1 cellular context compared by ENCODE assay signal in the genomic region with DNA sequence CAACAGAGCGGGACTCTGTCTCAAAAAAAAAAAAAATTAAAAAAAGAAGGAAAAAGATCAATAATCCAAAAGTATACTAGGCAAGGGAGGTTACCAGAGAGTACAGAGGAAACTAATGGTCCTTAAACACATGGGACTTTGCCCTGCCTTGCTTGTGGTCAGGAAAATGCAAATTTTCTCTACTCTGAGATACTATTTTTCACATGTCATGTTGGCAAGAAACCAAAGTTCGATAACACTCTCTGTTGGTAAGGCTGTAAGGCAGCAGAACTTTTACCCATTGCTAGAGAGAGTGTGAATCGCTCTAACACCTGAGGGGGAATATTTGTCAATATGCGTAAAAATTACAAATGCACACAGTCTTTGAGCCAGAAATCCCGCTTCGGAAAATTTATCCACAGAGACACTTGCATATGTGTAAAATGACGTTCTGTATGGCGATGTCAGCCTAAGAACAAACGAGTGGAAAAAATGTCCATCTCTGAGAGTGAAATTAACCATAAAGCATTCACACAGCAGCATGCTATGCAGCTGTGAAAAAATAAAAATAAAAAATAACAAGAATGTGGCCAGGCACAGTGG.
TF ChIP-seq lines count a peak whose summit lies in the region.

No MANE protein-coding gene starts in this region.

TF ChIP-seq in GM12878, 131 proteins besides CTCF, POLR2A, EP300 and RAD21 (continues in another document):
- TF ChIP-seq FOXM1 (IDR thresholded peaks at IDR 0.05; ENCODE audit: low read depth, low read length), result peak; percentile 21; the same call in 1 of the 2 replicates
- TF ChIP-seq, protein P1, sequence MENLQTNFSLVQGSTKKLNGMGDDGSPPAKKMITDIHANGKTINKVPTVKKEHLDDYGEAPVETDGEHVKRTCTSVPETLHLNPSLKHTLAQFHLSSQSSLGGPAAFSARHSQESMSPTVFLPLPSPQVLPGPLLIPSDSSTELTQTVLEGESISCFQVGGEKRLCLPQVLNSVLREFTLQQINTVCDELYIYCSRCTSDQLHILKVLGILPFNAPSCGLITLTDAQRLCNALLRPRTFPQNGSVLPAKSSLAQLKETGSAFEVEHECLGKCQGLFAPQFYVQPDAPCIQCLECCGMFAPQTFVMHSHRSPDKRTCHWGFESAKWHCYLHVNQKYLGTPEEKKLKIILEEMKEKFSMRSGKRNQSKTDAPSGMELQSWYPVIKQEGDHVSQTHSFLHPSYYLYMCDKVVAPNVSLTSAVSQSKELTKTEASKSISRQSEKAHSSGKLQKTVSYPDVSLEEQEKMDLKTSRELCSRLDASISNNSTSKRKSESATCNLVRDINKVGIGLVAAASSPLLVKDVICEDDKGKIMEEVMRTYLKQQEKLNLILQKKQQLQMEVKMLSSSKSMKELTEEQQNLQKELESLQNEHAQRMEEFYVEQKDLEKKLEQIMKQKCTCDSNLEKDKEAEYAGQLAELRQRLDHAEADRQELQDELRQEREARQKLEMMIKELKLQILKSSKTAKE (IDR thresholded peaks at IDR 0.05; ENCODE audit: low read depth, poor library complexity, severe bottlenecking), result peak; percentile 88
- no peak for TF ChIP-seq CBX3 (IDR thresholded peaks at IDR 0.05; ENCODE audit: borderline replicate concordance, low read depth)
- TF ChIP-seq SIN3A (IDR thresholded peaks at IDR 0.05; ENCODE audit: low read depth, low read length), result no peak
- TF ChIP-seq PAX8 (IDR thresholded peaks at IDR 0.05), result no peak
- TF ChIP-seq KDM1A (IDR thresholded peaks at IDR 0.05; ENCODE audit: borderline replicate concordance), result no peak
- no peak for TF ChIP-seq ZNF622 (IDR thresholded peaks at IDR 0.05)
- no peak for TF ChIP-seq JUNB (IDR thresholded peaks at IDR 0.05)
- TF ChIP-seq, protein P2, sequence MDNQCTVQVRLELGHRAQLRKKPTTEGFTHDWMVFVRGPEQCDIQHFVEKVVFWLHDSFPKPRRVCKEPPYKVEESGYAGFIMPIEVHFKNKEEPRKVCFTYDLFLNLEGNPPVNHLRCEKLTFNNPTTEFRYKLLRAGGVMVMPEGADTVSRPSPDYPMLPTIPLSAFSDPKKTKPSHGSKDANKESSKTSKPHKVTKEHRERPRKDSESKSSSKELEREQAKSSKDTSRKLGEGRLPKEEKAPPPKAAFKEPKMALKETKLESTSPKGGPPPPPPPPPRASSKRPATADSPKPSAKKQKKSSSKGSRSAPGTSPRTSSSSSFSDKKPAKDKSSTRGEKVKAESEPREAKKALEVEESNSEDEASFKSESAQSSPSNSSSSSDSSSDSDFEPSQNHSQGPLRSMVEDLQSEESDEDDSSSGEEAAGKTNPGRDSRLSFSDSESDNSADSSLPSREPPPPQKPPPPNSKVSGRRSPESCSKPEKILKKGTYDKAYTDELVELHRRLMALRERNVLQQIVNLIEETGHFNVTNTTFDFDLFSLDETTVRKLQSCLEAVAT (IDR thresholded peaks at IDR 0.05), result peak; percentile 98
- peak; percentile 77 for TF ChIP-seq MTA2 (IDR thresholded peaks at IDR 0.05; ENCODE audit: low read depth)
- no peak for TF ChIP-seq WRNIP1 (IDR thresholded peaks at IDR 0.05; ENCODE audit: borderline replicate concordance, low read depth, low read length)
- TF ChIP-seq, protein P3, sequence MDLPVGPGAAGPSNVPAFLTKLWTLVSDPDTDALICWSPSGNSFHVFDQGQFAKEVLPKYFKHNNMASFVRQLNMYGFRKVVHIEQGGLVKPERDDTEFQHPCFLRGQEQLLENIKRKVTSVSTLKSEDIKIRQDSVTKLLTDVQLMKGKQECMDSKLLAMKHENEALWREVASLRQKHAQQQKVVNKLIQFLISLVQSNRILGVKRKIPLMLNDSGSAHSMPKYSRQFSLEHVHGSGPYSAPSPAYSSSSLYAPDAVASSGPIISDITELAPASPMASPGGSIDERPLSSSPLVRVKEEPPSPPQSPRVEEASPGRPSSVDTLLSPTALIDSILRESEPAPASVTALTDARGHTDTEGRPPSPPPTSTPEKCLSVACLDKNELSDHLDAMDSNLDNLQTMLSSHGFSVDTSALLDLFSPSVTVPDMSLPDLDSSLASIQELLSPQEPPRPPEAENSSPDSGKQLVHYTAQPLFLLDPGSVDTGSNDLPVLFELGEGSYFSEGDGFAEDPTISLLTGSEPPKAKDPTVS (IDR thresholded peaks at IDR 0.05; ENCODE audit: low read depth, low read length), result no peak
- no peak for TF ChIP-seq ETV6 (conservative IDR thresholded peaks at IDR 0.05 in 1 of 2, IDR thresholded peaks at IDR 0.05 in 1 of 2; ENCODE audit: borderline replicate concordance in 1 of 2, low read depth in 1 of 2)
- no peak for TF ChIP-seq BRCA1 (IDR thresholded peaks at IDR 0.05; ENCODE audit: low read depth, low read length)
- TF ChIP-seq ZBED1 (IDR thresholded peaks at IDR 0.05; ENCODE audit: borderline replicate concordance), result no peak
- TF ChIP-seq CHD1 (IDR thresholded peaks at IDR 0.05; ENCODE audit: low read depth, low read length), result no peak
- TF ChIP-seq, protein P4, sequence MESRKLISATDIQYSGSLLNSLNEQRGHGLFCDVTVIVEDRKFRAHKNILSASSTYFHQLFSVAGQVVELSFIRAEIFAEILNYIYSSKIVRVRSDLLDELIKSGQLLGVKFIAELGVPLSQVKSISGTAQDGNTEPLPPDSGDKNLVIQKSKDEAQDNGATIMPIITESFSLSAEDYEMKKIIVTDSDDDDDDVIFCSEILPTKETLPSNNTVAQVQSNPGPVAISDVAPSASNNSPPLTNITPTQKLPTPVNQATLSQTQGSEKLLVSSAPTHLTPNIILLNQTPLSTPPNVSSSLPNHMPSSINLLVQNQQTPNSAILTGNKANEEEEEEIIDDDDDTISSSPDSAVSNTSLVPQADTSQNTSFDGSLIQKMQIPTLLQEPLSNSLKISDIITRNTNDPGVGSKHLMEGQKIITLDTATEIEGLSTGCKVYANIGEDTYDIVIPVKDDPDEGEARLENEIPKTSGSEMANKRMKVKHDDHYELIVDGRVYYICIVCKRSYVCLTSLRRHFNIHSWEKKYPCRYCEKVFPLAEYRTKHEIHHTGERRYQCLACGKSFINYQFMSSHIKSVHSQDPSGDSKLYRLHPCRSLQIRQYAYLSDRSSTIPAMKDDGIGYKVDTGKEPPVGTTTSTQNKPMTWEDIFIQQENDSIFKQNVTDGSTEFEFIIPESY (IDR thresholded peaks at IDR 0.05), result no peak
- TF ChIP-seq, protein P5, sequence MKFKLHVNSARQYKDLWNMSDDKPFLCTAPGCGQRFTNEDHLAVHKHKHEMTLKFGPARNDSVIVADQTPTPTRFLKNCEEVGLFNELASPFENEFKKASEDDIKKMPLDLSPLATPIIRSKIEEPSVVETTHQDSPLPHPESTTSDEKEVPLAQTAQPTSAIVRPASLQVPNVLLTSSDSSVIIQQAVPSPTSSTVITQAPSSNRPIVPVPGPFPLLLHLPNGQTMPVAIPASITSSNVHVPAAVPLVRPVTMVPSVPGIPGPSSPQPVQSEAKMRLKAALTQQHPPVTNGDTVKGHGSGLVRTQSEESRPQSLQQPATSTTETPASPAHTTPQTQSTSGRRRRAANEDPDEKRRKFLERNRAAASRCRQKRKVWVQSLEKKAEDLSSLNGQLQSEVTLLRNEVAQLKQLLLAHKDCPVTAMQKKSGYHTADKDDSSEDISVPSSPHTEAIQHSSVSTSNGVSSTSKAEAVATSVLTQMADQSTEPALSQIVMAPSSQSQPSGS (IDR thresholded peaks at IDR 0.05; ENCODE audit: low read length), result peak; percentile 40; the same call in 1 of the 2 replicates
- TF ChIP-seq TAF1 (IDR thresholded peaks at IDR 0.05; ENCODE audit: borderline replicate concordance, low read depth, low read length), result no peak
- TF ChIP-seq CBX5 (IDR thresholded peaks at IDR 0.05; ENCODE audit: low read depth), result no peak
- 0 out of 2 replicates have a peak, but pooled peaks have one; percentile 9 for TF ChIP-seq ZNF24 (IDR thresholded peaks at IDR 0.05)
- TF ChIP-seq TARDBP (IDR thresholded peaks at IDR 0.05; ENCODE audit: borderline replicate concordance), result no peak
- TF ChIP-seq POLR2AphosphoS5 (IDR thresholded peaks at IDR 0.05; ENCODE audit: low read length), result peak; percentile 36; the same call in 1 of the 2 replicates
- TF ChIP-seq SRF (IDR thresholded peaks at IDR 0.05; ENCODE audit: low read depth in 2 of 2, low read length in 2 of 2), result no peak
- no peak for TF ChIP-seq SUPT20H (IDR thresholded peaks at IDR 0.05; ENCODE audit: borderline replicate concordance, control insufficient read depth, low read depth, low read length)
- TF ChIP-seq IRF4 (IDR thresholded peaks at IDR 0.05; ENCODE audit: low read depth, low read length), result no peak
- TF ChIP-seq MTA3 (IDR thresholded peaks at IDR 0.05; ENCODE audit: borderline replicate concordance, low read length), result no peak
- TF ChIP-seq, protein P6, sequence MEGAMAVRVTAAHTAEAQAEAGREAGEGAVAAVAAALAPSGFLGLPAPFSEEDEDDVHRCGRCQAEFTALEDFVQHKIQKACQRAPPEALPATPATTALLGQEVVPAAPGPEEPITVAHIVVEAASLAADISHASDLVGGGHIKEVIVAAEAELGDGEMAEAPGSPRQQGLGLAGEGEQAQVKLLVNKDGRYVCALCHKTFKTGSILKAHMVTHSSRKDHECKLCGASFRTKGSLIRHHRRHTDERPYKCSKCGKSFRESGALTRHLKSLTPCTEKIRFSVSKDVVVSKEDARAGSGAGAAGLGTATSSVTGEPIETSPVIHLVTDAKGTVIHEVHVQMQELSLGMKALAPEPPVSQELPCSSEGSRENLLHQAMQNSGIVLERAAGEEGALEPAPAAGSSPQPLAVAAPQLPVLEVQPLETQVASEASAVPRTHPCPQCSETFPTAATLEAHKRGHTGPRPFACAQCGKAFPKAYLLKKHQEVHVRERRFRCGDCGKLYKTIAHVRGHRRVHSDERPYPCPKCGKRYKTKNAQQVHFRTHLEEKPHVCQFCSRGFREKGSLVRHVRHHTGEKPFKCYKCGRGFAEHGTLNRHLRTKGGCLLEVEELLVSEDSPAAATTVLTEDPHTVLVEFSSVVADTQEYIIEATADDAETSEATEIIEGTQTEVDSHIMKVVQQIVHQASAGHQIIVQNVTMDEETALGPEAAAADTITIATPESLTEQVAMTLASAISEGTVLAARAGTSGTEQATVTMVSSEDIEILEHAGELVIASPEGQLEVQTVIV (IDR thresholded peaks at IDR 0.05; ENCODE audit: borderline replicate concordance, partially characterized antibody), result no peak
- TF ChIP-seq MEF2A (IDR thresholded peaks at IDR 0.05; ENCODE audit: insufficient read depth, low read depth, low read length), result 0 out of 2 replicates have a peak, but pooled peaks have one; percentile 28
- TF ChIP-seq NFXL1 (IDR thresholded peaks at IDR 0.05; ENCODE audit: borderline replicate concordance), result no peak
- TF ChIP-seq, protein P7, sequence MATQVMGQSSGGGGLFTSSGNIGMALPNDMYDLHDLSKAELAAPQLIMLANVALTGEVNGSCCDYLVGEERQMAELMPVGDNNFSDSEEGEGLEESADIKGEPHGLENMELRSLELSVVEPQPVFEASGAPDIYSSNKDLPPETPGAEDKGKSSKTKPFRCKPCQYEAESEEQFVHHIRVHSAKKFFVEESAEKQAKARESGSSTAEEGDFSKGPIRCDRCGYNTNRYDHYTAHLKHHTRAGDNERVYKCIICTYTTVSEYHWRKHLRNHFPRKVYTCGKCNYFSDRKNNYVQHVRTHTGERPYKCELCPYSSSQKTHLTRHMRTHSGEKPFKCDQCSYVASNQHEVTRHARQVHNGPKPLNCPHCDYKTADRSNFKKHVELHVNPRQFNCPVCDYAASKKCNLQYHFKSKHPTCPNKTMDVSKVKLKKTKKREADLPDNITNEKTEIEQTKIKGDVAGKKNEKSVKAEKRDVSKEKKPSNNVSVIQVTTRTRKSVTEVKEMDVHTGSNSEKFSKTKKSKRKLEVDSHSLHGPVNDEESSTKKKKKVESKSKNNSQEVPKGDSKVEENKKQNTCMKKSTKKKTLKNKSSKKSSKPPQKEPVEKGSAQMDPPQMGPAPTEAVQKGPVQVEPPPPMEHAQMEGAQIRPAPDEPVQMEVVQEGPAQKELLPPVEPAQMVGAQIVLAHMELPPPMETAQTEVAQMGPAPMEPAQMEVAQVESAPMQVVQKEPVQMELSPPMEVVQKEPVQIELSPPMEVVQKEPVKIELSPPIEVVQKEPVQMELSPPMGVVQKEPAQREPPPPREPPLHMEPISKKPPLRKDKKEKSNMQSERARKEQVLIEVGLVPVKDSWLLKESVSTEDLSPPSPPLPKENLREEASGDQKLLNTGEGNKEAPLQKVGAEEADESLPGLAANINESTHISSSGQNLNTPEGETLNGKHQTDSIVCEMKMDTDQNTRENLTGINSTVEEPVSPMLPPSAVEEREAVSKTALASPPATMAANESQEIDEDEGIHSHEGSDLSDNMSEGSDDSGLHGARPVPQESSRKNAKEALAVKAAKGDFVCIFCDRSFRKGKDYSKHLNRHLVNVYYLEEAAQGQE (IDR thresholded peaks at IDR 0.05; ENCODE audit: low read depth, low read length), result no peak
- no peak for TF ChIP-seq SMAD5 (IDR thresholded peaks at IDR 0.05; ENCODE audit: low read depth)
- no peak; the same call in 1 of the 2 replicates for TF ChIP-seq CREM (IDR thresholded peaks at IDR 0.05; ENCODE audit: low read depth)
- no peak for TF ChIP-seq TCF3 (IDR thresholded peaks at IDR 0.05; ENCODE audit: borderline replicate concordance, insufficient read depth, low read depth, low read length)
- TF ChIP-seq HDGF (IDR thresholded peaks at IDR 0.05), result no peak
- TF ChIP-seq GABPA (IDR thresholded peaks at IDR 0.05; ENCODE audit: low read depth), result no peak
- no peak for TF ChIP-seq ZZZ3 (IDR thresholded peaks at IDR 0.05; ENCODE audit: control insufficient read depth, insufficient read length, low read depth)
- TF ChIP-seq, protein P8, sequence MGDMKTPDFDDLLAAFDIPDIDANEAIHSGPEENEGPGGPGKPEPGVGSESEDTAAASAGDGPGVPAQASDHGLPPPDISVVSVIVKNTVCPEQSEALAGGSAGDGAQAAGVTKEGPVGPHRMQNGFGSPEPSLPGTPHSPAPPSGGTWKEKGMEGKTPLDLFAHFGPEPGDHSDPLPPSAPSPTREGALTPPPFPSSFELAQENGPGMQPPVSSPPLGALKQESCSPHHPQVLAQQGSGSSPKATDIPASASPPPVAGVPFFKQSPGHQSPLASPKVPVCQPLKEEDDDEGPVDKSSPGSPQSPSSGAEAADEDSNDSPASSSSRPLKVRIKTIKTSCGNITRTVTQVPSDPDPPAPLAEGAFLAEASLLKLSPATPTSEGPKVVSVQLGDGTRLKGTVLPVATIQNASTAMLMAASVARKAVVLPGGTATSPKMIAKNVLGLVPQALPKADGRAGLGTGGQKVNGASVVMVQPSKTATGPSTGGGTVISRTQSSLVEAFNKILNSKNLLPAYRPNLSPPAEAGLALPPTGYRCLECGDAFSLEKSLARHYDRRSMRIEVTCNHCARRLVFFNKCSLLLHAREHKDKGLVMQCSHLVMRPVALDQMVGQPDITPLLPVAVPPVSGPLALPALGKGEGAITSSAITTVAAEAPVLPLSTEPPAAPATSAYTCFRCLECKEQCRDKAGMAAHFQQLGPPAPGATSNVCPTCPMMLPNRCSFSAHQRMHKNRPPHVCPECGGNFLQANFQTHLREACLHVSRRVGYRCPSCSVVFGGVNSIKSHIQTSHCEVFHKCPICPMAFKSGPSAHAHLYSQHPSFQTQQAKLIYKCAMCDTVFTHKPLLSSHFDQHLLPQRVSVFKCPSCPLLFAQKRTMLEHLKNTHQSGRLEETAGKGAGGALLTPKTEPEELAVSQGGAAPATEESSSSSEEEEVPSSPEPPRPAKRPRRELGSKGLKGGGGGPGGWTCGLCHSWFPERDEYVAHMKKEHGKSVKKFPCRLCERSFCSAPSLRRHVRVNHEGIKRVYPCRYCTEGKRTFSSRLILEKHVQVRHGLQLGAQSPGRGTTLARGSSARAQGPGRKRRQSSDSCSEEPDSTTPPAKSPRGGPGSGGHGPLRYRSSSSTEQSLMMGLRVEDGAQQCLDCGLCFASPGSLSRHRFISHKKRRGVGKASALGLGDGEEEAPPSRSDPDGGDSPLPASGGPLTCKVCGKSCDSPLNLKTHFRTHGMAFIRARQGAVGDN (IDR thresholded peaks at IDR 0.05), result peak; percentile 72
- TF ChIP-seq ATF7 (IDR thresholded peaks at IDR 0.05; ENCODE audit: low read depth), result peak; percentile 88
